In genomic region chr16:11198817-11199216, GRCh38 we compare ENCODE assay signal across 11 cellular contexts. TPM values are rescaled to one million over a fixed set of nuclear protein-coding genes. Genes with fewer than 3 reads are reported as not detected.
DNase-seq lines count a peak whose midpoint lies in the region; ATAC-seq lines count a peak whose summit lies in the region.
"Had no signal": no experiment of that assay in that cellular context is flagged by ENCODE, and none has a peak within 500 bp of the region (broad histone marks: within the 10 kb centered on the region; RNA-seq: fewer than 3 reads in every experiment).

No MANE protein-coding gene starts in this region.

- peak overlapping the region; percentile 23 for H3K4me3 Mint-ChIP-seq in dendritic cell treated with granulocyte-macrophage colony-stimulating factor and Interleukin-4, amounts not matched to agents 40 ng/mL and 50 ng/mL, for 4 days
- H3K4me3 Mint-ChIP-seq in stimulated activated naive B cell treated with anti-CD40 and anti-IgM and Interleukin-4, amounts not matched to agents 10 μg/mL and 1 μg/mL and 100 μg/mL, for 72 hours: no peak overlapping the region

- H3K4me1 Mint-ChIP-seq in dendritic cell treated with granulocyte-macrophage colony-stimulating factor and Interleukin-4, amounts not matched to agents 40 ng/mL and 50 ng/mL, for 4 days (ENCODE audit: low read depth): peaks cover 74% of the 10 kb centered on the region
- H3K4me1 Mint-ChIP-seq in stimulated activated naive B cell treated with anti-CD40 and anti-IgM and Interleukin-4, amounts not matched to agents 10 μg/mL and 1 μg/mL and 100 μg/mL, for 72 hours: peaks cover 55 to 62% of the 10 kb centered on the region in 2 donors

- H3K9me3 Mint-ChIP-seq in activated naive CD4-positive, alpha-beta T cell treated with anti-CD3 and anti-CD28 coated beads, Interleukin-2, amount 50 U/mL, for 72 hours: peaks cover 0 to 10% of the 10 kb centered on the region in 2 donors
- no peaks in the 10 kb centered on the region for H3K9me3 Mint-ChIP-seq in dendritic cell treated with granulocyte-macrophage colony-stimulating factor and Interleukin-4, amounts not matched to agents 40 ng/mL and 50 ng/mL, for 4 days
- no peaks in the 10 kb centered on the region for H3K9me3 Mint-ChIP-seq in stimulated activated naive B cell treated with anti-CD40 and anti-IgM and Interleukin-4, amounts not matched to agents 10 μg/mL and 1 μg/mL and 100 μg/mL, for 72 hours

- H3K36me3 Mint-ChIP-seq in activated naive CD4-positive, alpha-beta T cell treated with anti-CD3 and anti-CD28 coated beads, Interleukin-2, amount 50 U/mL, for 72 hours: no peaks in the 10 kb centered on the region
- no peaks in the 10 kb centered on the region for H3K36me3 Mint-ChIP-seq in dendritic cell treated with granulocyte-macrophage colony-stimulating factor and Interleukin-4, amounts not matched to agents 40 ng/mL and 50 ng/mL, for 4 days (ENCODE audit: low read depth)
- H3K36me3 Mint-ChIP-seq in stimulated activated naive B cell treated with anti-CD40 and anti-IgM and Interleukin-4, amounts not matched to agents 10 μg/mL and 1 μg/mL and 100 μg/mL, for 72 hours: peaks cover 20 to 34% of the 10 kb centered on the region in 2 donors

- peak overlapping the region; percentile 25 to 36 for H3K27ac Mint-ChIP-seq in activated naive CD4-positive, alpha-beta T cell treated with anti-CD3 and anti-CD28 coated beads, Interleukin-2, amount 50 U/mL, for 72 hours
- peak overlapping the region; percentile 70 for H3K27ac Mint-ChIP-seq in dendritic cell treated with granulocyte-macrophage colony-stimulating factor and Interleukin-4, amounts not matched to agents 40 ng/mL and 50 ng/mL, for 4 days
- peak overlapping the region; percentile 9 for H3K27ac Mint-ChIP-seq in stimulated activated naive B cell treated with anti-CD40 and anti-IgM and Interleukin-4, amounts not matched to agents 10 μg/mL and 1 μg/mL and 100 μg/mL, for 72 hours

- ATAC-seq in activated naive CD4-positive, alpha-beta T cell treated with anti-CD3 and anti-CD28 coated beads, Interleukin-2, amount 50 U/mL, for 72 hours: no peak
- ATAC-seq in stimulated activated naive B cell treated with anti-CD40 and anti-IgM and Interleukin-4, amounts not matched to agents 10 μg/mL and 1 μg/mL and 100 μg/mL, for 72 hours (replicated peaks): no peak
- ATAC-seq in HG03565 (IDR thresholded peaks at IDR 0.05; ENCODE audit: unreplicated experiment): no peak
- ATAC-seq in GM18861 (IDR thresholded peaks at IDR 0.05; ENCODE audit: unreplicated experiment): no peak

- intact Hi-C loops in dendritic cell treated with granulocyte-macrophage colony-stimulating factor and Interleukin-4, amounts not matched to agents 40 ng/mL and 50 ng/mL, for 4 days (cut with micrococcal nuclease): no loop called here

- DNase-seq in activated naive CD4-positive, alpha-beta T cell treated with anti-CD3 and anti-CD28 coated beads, Interleukin-2, amount 50 U/mL, for 72 hours (ENCODE audit: low spot score in 2 of 2): no peak
- no peak for DNase-seq in activated naive CD4-positive, alpha-beta T cell treated with Interleukin-2 at 50 U/mL for 16 hours
- DNase-seq in NCI-H524 treated with DMSO at 0.1 percent for 48 hours (lab: John Stamatoyannopoulos, UW) (peak; percentile 14), DMS114 treated with DMSO at 0.1 percent for 48 hours (lab: John Stamatoyannopoulos, UW; ENCODE audit: unreplicated experiment) (no peak)
- no peak for DNase-seq in stimulated activated naive B cell treated with anti-CD40 and anti-IgM and Interleukin-4, amounts not matched to agents 10 μg/mL and 1 μg/mL and 100 μg/mL, for 72 hours
- DNase-seq: GDM1, Karpas-422, NCI-H510A treated with DMSO at 0.1 percent for 48 hours had no signal

- peaks cover 3% of the 10 kb centered on the region for H3K27me3 Mint-ChIP-seq in dendritic cell treated with granulocyte-macrophage colony-stimulating factor and Interleukin-4, amounts not matched to agents 40 ng/mL and 50 ng/mL, for 4 days
- H3K27me3 Mint-ChIP-seq in stimulated activated naive B cell treated with anti-CD40 and anti-IgM and Interleukin-4, amounts not matched to agents 10 μg/mL and 1 μg/mL and 100 μg/mL, for 72 hours: no peaks in the 10 kb centered on the region

RNA-seq across cellular contexts. Expression of gene SOCS1, which starts 57.2 kb away (rescaled TPM):
- total RNA-seq in activated naive CD4-positive, alpha-beta T cell treated with anti-CD3 and anti-CD28 coated beads, Interleukin-2, amount 50 U/mL, for 72 hours: 100 to 1,000 TPM in 1 of 2 donors, 10 to 100 TPM in 1; 57.0 to 123 TPM

Comparison
In these comparisons a context has a peak if more than half of its experiments do, and no peak if none do; other contexts are left out.
1. H3K27ac Mint-ChIP-seq: peak in every context shown above with its lines; median percentile 70 in dendritic cell treated with granulocyte-macrophage colony-stimulating factor and Interleukin-4, amounts not matched to agents 40 ng/mL and 50 ng/mL, for 4 days; 30 in activated naive CD4-positive, alpha-beta T cell treated with anti-CD3 and anti-CD28 coated beads, Interleukin-2, amount 50 U/mL, for 72 hours; 9 in stimulated activated naive B cell treated with anti-CD40 and anti-IgM and Interleukin-4, amounts not matched to agents 10 μg/mL and 1 μg/mL and 100 μg/mL, for 72 hours.